ENCODE assay signal across 8 cellular contexts in genomic region chr12:6267007-6267721, GRCh38.
DNase-seq lines count a peak whose midpoint lies in the region; ATAC-seq lines count a peak whose summit lies in the region.

No MANE protein-coding gene starts in this region.

- ATAC-seq in GM19023 (IDR thresholded peaks at IDR 0.05; ENCODE audit: unreplicated experiment): peak; percentile 55
- ATAC-seq in HG03045 (IDR thresholded peaks at IDR 0.05; ENCODE audit: unreplicated experiment): no peak

- DNase-seq in RPMI8226 (peak; percentile 60), fibroblast of gingiva (ENCODE audit: low read depth) (peak; percentile 49), SKM-1 (lab: John Stamatoyannopoulos, UW; ENCODE audit: unreplicated experiment) (no peak), NCI-H1092 (lab: John Stamatoyannopoulos, UW) (no peak), NCI-H510A (lab: John Stamatoyannopoulos, UW) (no peak)
- DNase-seq in stimulated activated CD4-positive, alpha-beta T cell treated with anti-CD3 and anti-CD28 coated beads, Interleukin-4, amount 100 ng/mL, for 1 hour: peak; percentile 33

Comparison
In these comparisons a context has a peak if more than half of its experiments do, and no peak if none do; other contexts are left out.
1. DNase-seq: peak in RPMI8226 (single experiment), fibroblast of gingiva (single experiment) and stimulated activated CD4-positive, alpha-beta T cell treated with anti-CD3 and anti-CD28 coated beads, Interleukin-4, amount 100 ng/mL, for 1 hour (single experiment); none in SKM-1 (single experiment), NCI-H1092 (single experiment) and NCI-H510A (single experiment).